In genomic region chr6:26031151-26031594, GRCh38 we compare ENCODE assay signal across 8 cellular contexts. TPM values are rescaled to one million over a fixed set of nuclear protein-coding genes. Genes with fewer than 3 reads are reported as not detected.
DNase-seq lines count a peak whose midpoint lies in the region; ATAC-seq, FAIRE-seq and TF ChIP-seq lines count a peak whose summit lies in the region.

No MANE protein-coding gene starts in this region.

- H3K4me3 ChIP-seq in RWPE2 (ENCODE audit: severe bottlenecking) (peak overlapping the region; percentile 47), fibroblast of lung (replicated peaks in 1 of 4; ENCODE audit: control extremely low read depth in 1 of 4, insufficient read depth in 1 of 4, low read depth in 3 of 4, low read length in 4 of 4) (peak overlapping the region; percentile 63 to 84 (median 66)), subcutaneous abdominal adipose tissue (ENCODE audit: low read depth in 1 of 5, low read length in 5 of 5) (peak overlapping the region in 4 of 5 donors; percentile 63 to 83 (median 73))

- no peak for FAIRE-seq in frontal cortex (lab: Jason Lieb, UNC)

- no peak overlapping the region for H2AFZ ChIP-seq in fibroblast of lung (ENCODE audit: low read length)

- H3K27ac Mint-ChIP-seq in activated naive CD4-positive, alpha-beta T cell treated with anti-CD3 and anti-CD28 coated beads, Interleukin-2, amount 50 U/mL, for 24 hours: peak overlapping the region; percentile 90

- DNase-seq in activated naive CD4-positive, alpha-beta T cell treated with anti-CD3 and anti-CD28 coated beads, Interleukin-2, amount 50 U/mL, for 16 hours: no peak
- no peak for DNase-seq in RWPE2 (ENCODE audit: low spot score)
- peak in 1 of 2 donors; percentile 19 for DNase-seq in fibroblast of lung (ENCODE audit: low read depth in 2 of 2)
- no peak for DNase-seq in NCI-H1694 (lab: John Stamatoyannopoulos, UW)
- DNase-seq in frontal cortex (ENCODE audit: low spot score in 2 of 2): no peak

- H3K9ac ChIP-seq in fibroblast of lung (ENCODE audit: insufficient read depth, low read length) (peak overlapping the region; percentile 55), subcutaneous abdominal adipose tissue (ENCODE audit: low read length in 5 of 5) (peak overlapping the region in 1 of 5 donors; percentile 61)

- ATAC-seq in RWPE2 (ENCODE audit: low read depth) (no peak), GM18498 (IDR thresholded peaks at IDR 0.05; ENCODE audit: unreplicated experiment) (no peak)

- H3K27me3 ChIP-seq in RWPE2 (ENCODE audit: insufficient read depth, poor library complexity, severe bottlenecking) (no peaks in the 10 kb centered on the region), fibroblast of lung (ENCODE audit: control insufficient read depth, insufficient read depth, low read length) (no peaks in the 10 kb centered on the region), subcutaneous abdominal adipose tissue (ENCODE audit: control insufficient read depth in 5 of 5, insufficient read depth in 4 of 5, low read length in 5 of 5) (no peaks in the 10 kb centered on the region)

- peak overlapping the region; percentile 98 for H3K4me2 ChIP-seq in fibroblast of lung (ENCODE audit: extremely low read depth, insufficient read depth, low read length)

- H3K9me3 Mint-ChIP-seq in activated naive CD4-positive, alpha-beta T cell treated with anti-CD3 and anti-CD28 coated beads, Interleukin-2, amount 50 U/mL, for 24 hours: no peaks in the 10 kb centered on the region

- no peaks in the 10 kb centered on the region for H4K20me1 ChIP-seq in fibroblast of lung (ENCODE audit: control insufficient read depth, extremely low read depth, insufficient read depth, low read length)

- H3K4me3 Mint-ChIP-seq in activated naive CD4-positive, alpha-beta T cell treated with anti-CD3 and anti-CD28 coated beads, Interleukin-2, amount 50 U/mL, for 24 hours: peak overlapping the region; percentile 90

- H3K36me3 ChIP-seq in RWPE2 (ENCODE audit: low read depth) (no peaks in the 10 kb centered on the region), fibroblast of lung (ENCODE audit: control insufficient read depth, insufficient read depth, low read length) (no peaks in the 10 kb centered on the region), subcutaneous abdominal adipose tissue (ENCODE audit: control insufficient read depth in 5 of 5, insufficient read depth in 5 of 5, low read length in 5 of 5) (no peaks in the 10 kb centered on the region)

- no peaks in the 10 kb centered on the region for H3K36me3 Mint-ChIP-seq in activated naive CD4-positive, alpha-beta T cell treated with anti-CD3 and anti-CD28 coated beads, Interleukin-2, amount 50 U/mL, for 24 hours

- no peaks in the 10 kb centered on the region for H3K79me2 ChIP-seq in fibroblast of lung (ENCODE audit: control insufficient read depth, insufficient read depth, low read length)

- H3K4me1 ChIP-seq in RWPE2 (ENCODE audit: insufficient read depth, poor library complexity, severe bottlenecking) (peaks cover 12% of the 10 kb centered on the region), fibroblast of lung (ENCODE audit: control insufficient read depth, extremely low read depth, insufficient read depth, low read length) (peaks cover 2% of the 10 kb centered on the region), subcutaneous abdominal adipose tissue (ENCODE audit: control insufficient read depth in 5 of 5, insufficient read depth in 5 of 5, low read length in 5 of 5) (peaks cover 0 to 45% (median 33%) of the 10 kb centered on the region in 5 donors)

- H3K27me3 Mint-ChIP-seq in activated naive CD4-positive, alpha-beta T cell treated with anti-CD3 and anti-CD28 coated beads, Interleukin-2, amount 50 U/mL, for 24 hours: no peaks in the 10 kb centered on the region

- peak overlapping the region; percentile 94 for H3K27ac ChIP-seq in RWPE2 (ENCODE audit: poor library complexity, severe bottlenecking)
- H3K27ac ChIP-seq in fibroblast of lung (ENCODE audit: insufficient read depth, low read length): peak overlapping the region; percentile 90
- H3K27ac ChIP-seq in subcutaneous abdominal adipose tissue (ENCODE audit: low read depth, low read length): peak overlapping the region; percentile 84

- H3K9me3 ChIP-seq in RWPE2 (ENCODE audit: severe bottlenecking) (no peaks in the 10 kb centered on the region), fibroblast of lung (ENCODE audit: control insufficient read depth, insufficient read depth, low read depth, low read length) (no peaks in the 10 kb centered on the region), subcutaneous abdominal adipose tissue (ENCODE audit: control insufficient read depth in 5 of 5, low read length in 5 of 5) (no peaks in the 10 kb centered on the region)

- H3K4me1 Mint-ChIP-seq in activated naive CD4-positive, alpha-beta T cell treated with anti-CD3 and anti-CD28 coated beads, Interleukin-2, amount 50 U/mL, for 24 hours: peaks cover 68% of the 10 kb centered on the region

- TF ChIP-seq CTCF in RWPE2 (IDR thresholded peaks at IDR 0.05; ENCODE audit: poor library complexity, severe bottlenecking) (no peak), fibroblast of lung (conservative IDR thresholded peaks at IDR 0.05 in 1 of 2, IDR thresholded peaks at IDR 0.05 in 1 of 2; ENCODE audit: low read depth in 1 of 2, low read length in 2 of 2) (no peak)

RNA-seq across cellular contexts. Expression of gene HFE, which starts 56.1 kb away (rescaled TPM):
- total RNA-seq in fibroblast of lung: 6.4 and 18.3 TPM in 2 replicates
- polyA plus RNA-seq in fibroblast of lung: 22.1 and 22.3 TPM in 2 replicates
- polyA plus RNA-seq in fibroblast of lung (2012): 13.8 and 15.3 TPM in 2 replicates
- polyA minus RNA-seq in fibroblast of lung (ENCODE audit: low replicate concordance): 8.7 and 32.6 TPM in 2 replicates
- 0.41 TPM for total RNA-seq in frontal cortex
